12 cellular contexts compared by ENCODE assay signal in the genomic region with DNA sequence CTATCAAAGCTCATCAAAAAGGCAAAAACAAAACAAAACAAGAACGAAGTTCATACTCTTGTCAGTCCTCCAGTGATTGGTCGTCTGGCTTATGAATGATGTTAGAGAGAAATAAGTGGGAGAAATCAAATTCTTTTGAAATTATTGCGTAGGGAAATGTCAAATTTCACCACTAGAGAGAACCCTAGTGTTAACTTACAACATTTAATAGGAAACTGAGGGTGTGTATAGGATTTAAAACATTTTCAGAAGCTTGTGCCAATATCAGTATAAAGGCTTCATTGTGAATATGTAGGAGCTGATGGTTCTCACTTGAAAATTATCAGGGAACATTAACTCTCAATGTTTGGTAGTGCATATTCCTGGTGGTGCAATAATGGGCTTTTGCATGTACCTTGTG. TPM values are rescaled to one million over a fixed set of nuclear protein-coding genes. Genes with fewer than 3 reads are reported as not detected.
DNase-seq lines count a peak whose midpoint lies in the region; ATAC-seq and TF ChIP-seq lines count a peak whose summit lies in the region.
"Had no signal": no experiment of that assay in that cellular context is flagged by ENCODE, and none has a peak within 500 bp of the region (broad histone marks: within the 10 kb centered on the region; RNA-seq: fewer than 3 reads in every experiment).

No MANE protein-coding gene starts in this region.

- H3K4me3 ChIP-seq in BJ (ENCODE audit: low read depth, low read length) (no peak overlapping the region), adipocyte (ENCODE audit: low read length) (peak overlapping the region; percentile 28)
- H3K4me3 ChIP-seq: upper lobe of left lung had no signal

- H3K27me3 Mint-ChIP-seq in immature natural killer cell (ENCODE audit: low read depth in 3 of 3): no peaks in the 10 kb centered on the region

- H3K4me1 Mint-ChIP-seq in immature natural killer cell: no peaks in the 10 kb centered on the region

- H3K4me1 ChIP-seq in adipocyte (ENCODE audit: control insufficient read depth, insufficient read depth, low read length): peaks cover 52% of the 10 kb centered on the region

- H3K27me3 ChIP-seq in BJ (ENCODE audit: control insufficient read depth, insufficient read depth, low read length) (no peaks in the 10 kb centered on the region), adipocyte (replicated peaks; ENCODE audit: control insufficient read depth, insufficient read depth, low read length) (no peaks in the 10 kb centered on the region)
- H3K27me3 ChIP-seq: upper lobe of left lung had no signal

- H3K36me3 ChIP-seq in BJ (ENCODE audit: control insufficient read depth, insufficient read depth, low read length) (no peaks in the 10 kb centered on the region), adipocyte (ENCODE audit: control insufficient read depth, insufficient read depth, low read length, severe bottlenecking) (no peaks in the 10 kb centered on the region)
- H3K36me3 ChIP-seq: upper lobe of left lung had no signal

- DNase-seq in BJ (ENCODE audit: low read depth) (no peak), adipocyte (ENCODE audit: low read depth) (peak; percentile 74), foreskin melanocyte (peak; percentile 9), renal cortical epithelial cell (ENCODE audit: low read depth) (peak; percentile 23), inferior parietal cortex (ENCODE audit: extremely low spot score) (no peak), mesenteric fat pad (ENCODE audit: low spot score) (no peak), immature natural killer cell (no peak)
- DNase-seq: erythroblast, H7, upper lobe of left lung had no signal

- no peak for ATAC-seq in HG03039 (IDR thresholded peaks at IDR 0.05; ENCODE audit: unreplicated experiment)

- no peak overlapping the region for H3K27ac Mint-ChIP-seq in immature natural killer cell

- H3K4me3 Mint-ChIP-seq in immature natural killer cell: no peak overlapping the region

- CTCF ChIA-PET in BJ (lab: Yijun Ruan, JAX): interaction anchor here (0.5 to 4.9 kb wide), 9 partner anchors 11 to 263 kb away, joined by 3 to 54 read pairs (median 3); no protein-coding TSS in a partner anchor

- H3K9ac ChIP-seq in adipocyte (ENCODE audit: low read length): peak overlapping the region; percentile 88

- H3K9me3 ChIP-seq in adipocyte (ENCODE audit: control insufficient read depth, low read length): peaks cover 4% of the 10 kb centered on the region
- H3K9me3 ChIP-seq: upper lobe of left lung had no signal

- H3K9me3 Mint-ChIP-seq in immature natural killer cell: peaks cover 0 to 3% (median 0%) of the 10 kb centered on the region in 6 donors

- POLR2A ChIA-PET in BJ (lab: Charles Lee): no interaction called here

- peak; percentile 27; the same call in 1 of the 2 replicates for TF ChIP-seq CTCF in BJ (IDR thresholded peaks at IDR 0.05; ENCODE audit: insufficient read depth, low read depth, low read length)

- H3K36me3 Mint-ChIP-seq in immature natural killer cell: no peaks in the 10 kb centered on the region

RNA-seq across cellular contexts. Expression of a gene that starts 17.4 kb away (rescaled TPM):
- polyA plus RNA-seq in BJ (2011; rRNA removed) (0.02 and 0.05 TPM in 2 replicates), immature natural killer cell (not detected)
- not detected in 2 replicates for polyA minus RNA-seq in BJ (2011; rRNA and poly(A)+ RNA removed)
- total RNA-seq in renal cortical epithelial cell (1.1 TPM in 1 of 2 replicates, not detected in the other), mesenteric fat pad (not detected)
- total RNA-seq: astrocyte, H7 had no signal

RNA-seq across cellular contexts. Expression of a gene that starts 57.6 kb away (rescaled TPM):
- polyA plus RNA-seq in BJ (2011; rRNA removed) (not detected in 2 replicates), immature natural killer cell (not detected)
- not detected in 2 replicates for polyA minus RNA-seq in BJ (2011; rRNA and poly(A)+ RNA removed)
- total RNA-seq in renal cortical epithelial cell (0.10 TPM in 1 of 2 replicates, not detected in the other), mesenteric fat pad (4.8 TPM)
- total RNA-seq: astrocyte had no signal

Comparison
In these comparisons a context has a peak if more than half of its experiments do, and no peak if none do; other contexts are left out.
1. DNase-seq: peak in adipocyte (single experiment), foreskin melanocyte (single experiment) and renal cortical epithelial cell (single experiment); none in BJ (single experiment), inferior parietal cortex (single experiment), mesenteric fat pad (single experiment) and immature natural killer cell (0 of 3).